In the genomic region with DNA sequence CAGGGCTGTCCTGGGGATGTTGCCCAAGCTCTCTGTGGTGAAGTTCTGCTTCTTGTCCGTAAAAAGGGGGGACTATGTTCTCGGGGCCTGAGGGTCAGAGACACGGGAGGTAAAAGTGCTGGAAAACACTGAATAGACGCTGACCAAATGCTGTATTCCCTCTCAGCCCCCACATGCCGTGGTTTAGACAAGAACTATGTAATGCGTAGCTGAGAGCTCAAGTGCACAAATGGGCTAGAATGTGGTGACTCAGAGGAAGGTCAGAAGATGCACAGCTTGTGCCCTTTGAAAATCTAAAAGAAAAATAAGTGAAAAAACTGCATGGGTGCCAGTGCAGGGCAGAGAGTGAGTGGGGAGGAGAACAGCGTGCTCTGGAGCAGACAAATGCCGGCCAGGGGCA, we compare ENCODE assay signal across 16 cellular contexts.
A peak's percentile ranks its signal among the peaks of the same experiment; 100 is the strongest.
DNase-seq lines count a peak whose midpoint lies in the region; ATAC-seq and TF ChIP-seq lines count a peak whose summit lies in the region.
"Had no signal": no experiment of that assay in that cellular context is flagged by ENCODE, and none has a peak within 500 bp of the region (broad histone marks: within the 10 kb centered on the region; RNA-seq: fewer than 3 reads in every experiment).

No MANE protein-coding gene starts in this region.

- no peaks in the 10 kb centered on the region for H3K27me3 Mint-ChIP-seq in MCF 10A (ENCODE audit: insufficient read depth, unreplicated experiment)

- DNase-seq in MCF 10A (ENCODE audit: unreplicated experiment) (peak; percentile 53), breast epithelium (ENCODE audit: low spot score in 2 of 2) (no peak), adipocyte (ENCODE audit: low read depth) (peak; percentile 62), foreskin melanocyte (peak; percentile 35), testis (no peak), LoVo (ENCODE audit: low spot score) (no peak)
- no peak for DNase-seq in activated CD4-positive, alpha-beta T cell treated with anti-CD3 and anti-CD28 coated beads, Interleukin-2, amount 50 U/mL, for 1 hour
- DNase-seq: activated CD8-positive, alpha-beta memory T cell treated with anti-CD3 and anti-CD28 coated beads, Interleukin-2, amount 50 U/mL, for 4 hours; GDM1; ovary; stimulated activated CD4-positive, alpha-beta T cell treated with anti-CD3 and anti-CD28 coated beads, Interleukin-4, amount 100 ng/mL, for 24 hours had no signal

- no peaks in the 10 kb centered on the region for H3K9me3 Mint-ChIP-seq in MCF 10A (ENCODE audit: unreplicated experiment)

- POLR2A ChIA-PET in MCF 10A (lab: Yijun Ruan, JAX): interaction anchor here (0.7 kb wide), 1 partner anchor 13 kb away, joined by 5 read pairs; no protein-coding TSS in a partner anchor

- no peaks in the 10 kb centered on the region for H3K36me3 Mint-ChIP-seq in MCF 10A (ENCODE audit: insufficient read depth, unreplicated experiment)

- no peaks in the 10 kb centered on the region for H3K4me1 ChIP-seq in breast epithelium
- H3K4me1 ChIP-seq in adipocyte (ENCODE audit: control insufficient read depth, insufficient read depth, low read length): peaks cover 8% of the 10 kb centered on the region
- no peaks in the 10 kb centered on the region for H3K4me1 ChIP-seq in testis
- H3K4me1 ChIP-seq: A549 had no signal

- no peak overlapping the region for H3K27ac Mint-ChIP-seq in MCF 10A (ENCODE audit: low read depth, unreplicated experiment)

- TF ChIP-seq POLR2A in breast epithelium (IDR thresholded peaks at IDR 0.05): no peak
- no peak for TF ChIP-seq POLR2A in testis (IDR thresholded peaks at IDR 0.05)

- peaks cover 6% of the 10 kb centered on the region for H3K4me1 Mint-ChIP-seq in MCF 10A (ENCODE audit: insufficient read depth, unreplicated experiment)

- no peaks in the 10 kb centered on the region for H3K27me3 ChIP-seq in breast epithelium
- no peaks in the 10 kb centered on the region for H3K27me3 ChIP-seq in adipocyte (replicated peaks; ENCODE audit: control insufficient read depth, insufficient read depth, low read length)
- no peaks in the 10 kb centered on the region for H3K27me3 ChIP-seq in testis
- H3K27me3 ChIP-seq: ovary had no signal

- H3K36me3 ChIP-seq in breast epithelium (no peaks in the 10 kb centered on the region), adipocyte (ENCODE audit: control insufficient read depth, insufficient read depth, low read length, severe bottlenecking) (no peaks in the 10 kb centered on the region), testis (ENCODE audit: low read depth, missing control alignments) (no peaks in the 10 kb centered on the region)
- H3K36me3 ChIP-seq: ovary had no signal

- TF ChIP-seq CTCF in MCF 10A (IDR thresholded peaks at IDR 0.05; ENCODE audit: unreplicated experiment) (no peak), breast epithelium (IDR thresholded peaks at IDR 0.05) (no peak), testis (IDR thresholded peaks at IDR 0.05) (no peak)

- BruUV-seq in MCF 10A (replicated peaks; lab: Mats Ljungman, UMichigan): no TSS peak

- 85 to 91% methylated on average over 8 of the region's 8 CpGs for WGBS in testis, 2 donors

- H3K9me3 ChIP-seq in breast epithelium (no peaks in the 10 kb centered on the region), adipocyte (ENCODE audit: control insufficient read depth, low read length) (no peaks in the 10 kb centered on the region), testis (no peaks in the 10 kb centered on the region)
- H3K9me3 ChIP-seq: A549, ovary had no signal

- intact Hi-C loops in MCF 10A (cut with micrococcal nuclease): no loop called here
- intact Hi-C loops in breast epithelium (cut with DNase I; ENCODE audit: low total_unique reads): no loop called here
- intact Hi-C loops in testis (cut with DNase I; ENCODE audit: low total_unique reads): no loop called here

- no peak overlapping the region for H3K9ac ChIP-seq in adipocyte (ENCODE audit: low read length)

- H3K27ac ChIP-seq in breast epithelium: no peak overlapping the region
- peak overlapping the region; percentile 14 to 34 for H3K27ac ChIP-seq in testis
- H3K27ac ChIP-seq: A549, epithelial cell of prostate, ovary had no signal

- no peak overlapping the region for H3K4me3 Mint-ChIP-seq in MCF 10A (ENCODE audit: unreplicated experiment)

- H3K4me3 ChIP-seq in breast epithelium: no peak overlapping the region
- H3K4me3 ChIP-seq in adipocyte (ENCODE audit: low read length): no peak overlapping the region
- H3K4me3 ChIP-seq in testis: no peak overlapping the region
- H3K4me3 ChIP-seq: A549, K562, ovary had no signal

- no peak for ATAC-seq in HG03095 (IDR thresholded peaks at IDR 0.05; ENCODE audit: unreplicated experiment)
- ATAC-seq: A549, Panc1 had no signal

- CTCF ChIA-PET in MCF 10A (lab: Yijun Ruan, JAX): no interaction called here

Comparison
In these comparisons a context has a peak if more than half of its experiments do, and no peak if none do; other contexts are left out.
1. DNase-seq: peak in MCF 10A (single experiment), adipocyte (single experiment) and foreskin melanocyte (single experiment); none in breast epithelium (0 of 2), testis (single experiment), LoVo (single experiment) and activated CD4-positive, alpha-beta T cell treated with anti-CD3 and anti-CD28 coated beads, Interleukin-2, amount 50 U/mL, for 1 hour (single experiment).
2. H3K27ac ChIP-seq: peak in testis (2 of 2); none in breast epithelium (0 of 2).